ENCODE assay signal across 21 cellular contexts in the genomic region with DNA sequence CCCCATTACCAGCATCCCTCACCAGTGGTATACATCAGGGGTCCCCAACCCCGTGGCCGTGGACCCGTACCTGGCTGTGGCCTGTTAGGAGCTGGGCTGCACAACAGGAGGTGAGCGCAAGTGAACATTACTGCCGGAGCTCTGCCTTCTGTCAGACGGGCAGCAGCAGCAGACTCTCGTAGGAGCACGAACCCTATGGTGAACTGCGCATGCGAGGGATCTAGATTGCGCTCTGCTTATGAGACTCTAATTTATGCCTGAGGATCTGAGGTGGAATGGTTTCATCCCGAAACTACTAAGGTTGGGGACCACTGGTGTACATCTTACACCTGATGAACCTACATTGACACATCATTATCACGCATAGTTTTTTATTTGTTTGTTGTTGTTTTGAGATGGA. TPM values are rescaled to one million over a fixed set of nuclear protein-coding genes. Genes with fewer than 3 reads are reported as not detected.
A peak's percentile ranks its signal among the peaks of the same experiment; 100 is the strongest.
DNase-seq lines count a peak whose midpoint lies in the region; ATAC-seq, FAIRE-seq and TF ChIP-seq lines count a peak whose summit lies in the region.
"Had no signal": no experiment of that assay in that cellular context is flagged by ENCODE, and none has a peak within 500 bp of the region (broad histone marks: within the 10 kb centered on the region; RNA-seq: fewer than 3 reads in every experiment).

No MANE protein-coding gene starts in this region.

- TF ChIP-seq RAD21 in K562 (CRISPR knock-in tag; conservative IDR thresholded peaks at IDR 0.05 in 1 of 2, IDR thresholded peaks at IDR 0.05 in 1 of 2), result no peak

- no peak overlapping the region for H2AFZ ChIP-seq in K562 (ENCODE audit: low read depth, low read length)

- H4K20me1 ChIP-seq in K562 (replicated peaks; ENCODE audit: control insufficient read depth, insufficient read depth, low read length), result no peaks in the 10 kb centered on the region
- H4K20me1 ChIP-seq: BLaER1 treated with 17β-estradiol and CSF1 and Interleukin-3, amounts not matched to agents 10 nM and 100 nM had no signal

- intact Hi-C loops in K562 (cut with micrococcal nuclease), result no loop called here
- intact Hi-C loops in esophagus muscularis mucosa (cut with DNase I), result no loop called here
- intact Hi-C loops in testis (cut with DNase I; ENCODE audit: low total_unique reads), result no loop called here

- TF ChIP-seq POLR2A in K562 (conservative IDR thresholded peaks at IDR 0.05) (no peak), esophagus muscularis mucosa (IDR thresholded peaks at IDR 0.05; ENCODE audit: low read depth) (no peak), testis (IDR thresholded peaks at IDR 0.05) (no peak)

- DNase-seq in K562 (ENCODE audit: extremely low read depth in 1 of 4, low spot score in 3 of 4) (no peak), esophagus muscularis mucosa (ENCODE audit: extremely low spot score) (peak; percentile 60), testis (peak; percentile 22), middle frontal gyrus (ENCODE audit: extremely low spot score, low spot score) (no peak)
- DNase-seq: 8988T; ACHN; AML-193; Caco-2; Calu3; CD4-positive, alpha-beta T cell; CD8-positive, alpha-beta T cell; DMS79 treated with DMSO at 0.1 percent for 48 hours; GF-D8 had no signal

- no TSS peak for BruUV-seq in K562 (replicated peaks; lab: Mats Ljungman, UMichigan)

- no peaks in the 10 kb centered on the region for H3K9me3 ChIP-seq in K562 (replicated peaks; ENCODE audit: control insufficient read depth, insufficient read depth, low read depth, low read length)
- no peaks in the 10 kb centered on the region for H3K9me3 ChIP-seq in esophagus muscularis mucosa
- H3K9me3 ChIP-seq in testis, result no peaks in the 10 kb centered on the region
- H3K9me3 ChIP-seq: BLaER1 treated with 17β-estradiol and CSF1 and Interleukin-3, amounts not matched to agents 10 nM and 100 nM; Caco-2 had no signal

- TF ChIP-seq CTCF in K562 (IDR thresholded peaks at IDR 0.05 in 2 of 3, conservative IDR thresholded peaks at IDR 0.05 in 1 of 3; ENCODE audit: insufficient read depth in 2 of 3, low read depth in 1 of 3, low read length in 3 of 3) (no peak), esophagus muscularis mucosa (IDR thresholded peaks at IDR 0.05) (no peak), testis (IDR thresholded peaks at IDR 0.05) (no peak)

- in situ Hi-C loops in K562 (cut with MboI), result no loop called here

- CTCF ChIA-PET in K562 (lab: Yijun Ruan, JAX; ENCODE audit: low intra/inter-chr PET ratio), result no interaction called here

- ATAC-seq in K562 (no peak), HG03571 (IDR thresholded peaks at IDR 0.05; ENCODE audit: unreplicated experiment) (no peak)
- ATAC-seq: CD8-positive, alpha-beta T cell had no signal

- H3K27ac ChIP-seq in K562 (ENCODE audit: extremely low read depth, low read depth, low read length) (no peak overlapping the region), esophagus muscularis mucosa (replicated peaks in 1 of 4) (no peak overlapping the region), testis (no peak overlapping the region)
- H3K27ac ChIP-seq: BLaER1 treated with 17β-estradiol and CSF1 and Interleukin-3, amounts not matched to agents 10 nM and 100 nM; C4-2B had no signal

- no peaks in the 10 kb centered on the region for H3K79me2 ChIP-seq in K562 (ENCODE audit: control insufficient read depth, insufficient read depth, low read length)

- no peaks in the 10 kb centered on the region for H3K9me1 ChIP-seq in K562 (ENCODE audit: control insufficient read depth, insufficient read depth, low read length)

- no peak for FAIRE-seq in K562 (lab: Jason Lieb, UNC)
- FAIRE-seq: A204.1, D721Med, G401.6, GM12891, GM19239 had no signal

- no peak overlapping the region for H3K4me2 ChIP-seq in K562 (ENCODE audit: insufficient read depth, low read length)
- H3K4me2 ChIP-seq: BLaER1 treated with 17β-estradiol and CSF1 and Interleukin-3, amounts not matched to agents 10 nM and 100 nM had no signal

- H3K9ac ChIP-seq in K562 (ENCODE audit: insufficient read depth in 1 of 2, low read depth in 2 of 2, low read length in 2 of 2), result no peak overlapping the region
- H3K9ac ChIP-seq: BLaER1 treated with 17β-estradiol and CSF1 and Interleukin-3, amounts not matched to agents 10 nM and 100 nM had no signal

- POLR2A ChIA-PET in K562 (lab: Yijun Ruan, JAX), result no interaction called here

- no peak for TF ChIP-seq EP300 in K562 (IDR thresholded peaks at IDR 0.05; ENCODE audit: low read length)
- no peak for TF ChIP-seq EP300 in esophagus muscularis mucosa (IDR thresholded peaks at IDR 0.05)

- WGBS in K562 (ENCODE audit: insufficient coverage, low coverage, missing lambda C conversion rate), result 6% methylated on average over 13 of the region's 13 CpGs
- WGBS in esophagus muscularis mucosa, result 99% methylated on average over 8 of the region's 13 CpGs
- WGBS in testis, 2 donors, result 73 to 76% methylated on average over 6 to 13 of the region's 13 CpGs

- H3K36me3 ChIP-seq in K562 (ENCODE audit: control insufficient read depth, insufficient read depth, low read length), result no peaks in the 10 kb centered on the region
- H3K36me3 ChIP-seq in esophagus muscularis mucosa, result no peaks in the 10 kb centered on the region
- H3K36me3 ChIP-seq in testis (ENCODE audit: low read depth, missing control alignments), result no peaks in the 10 kb centered on the region
- H3K36me3 ChIP-seq: BLaER1 treated with 17β-estradiol and CSF1 and Interleukin-3, amounts not matched to agents 10 nM and 100 nM had no signal

- H3K4me1 ChIP-seq in K562 (replicated peaks in 1 of 2; ENCODE audit: control insufficient read depth in 2 of 2, insufficient read depth in 2 of 2, low read length in 2 of 2), result no peaks in the 10 kb centered on the region
- H3K4me1 ChIP-seq in esophagus muscularis mucosa, result no peaks in the 10 kb centered on the region
- H3K4me1 ChIP-seq in testis, result no peaks in the 10 kb centered on the region

- H3K4me3 ChIP-seq in K562, result no peak overlapping the region
- no peak overlapping the region for H3K4me3 ChIP-seq in esophagus muscularis mucosa
- no peak overlapping the region for H3K4me3 ChIP-seq in testis
- H3K4me3 ChIP-seq: BLaER1 treated with 17β-estradiol and CSF1 and Interleukin-3, amounts not matched to agents 10 nM and 100 nM had no signal

- peaks cover 10 to 14% of the 10 kb centered on the region in 2 experiments for H3K27me3 ChIP-seq in K562 (ENCODE audit: control insufficient read depth in 2 of 2, insufficient read depth in 2 of 2, low read length in 2 of 2)
- no peaks in the 10 kb centered on the region for H3K27me3 ChIP-seq in esophagus muscularis mucosa
- no peaks in the 10 kb centered on the region for H3K27me3 ChIP-seq in testis
- H3K27me3 ChIP-seq: BLaER1 treated with 17β-estradiol and CSF1 and Interleukin-3, amounts not matched to agents 10 nM and 100 nM had no signal

TF ChIP-seq in K562, 482 proteins besides CTCF, POLR2A, EP300 and RAD21:
- TF ChIP-seq L3MBTL2 (IDR thresholded peaks at IDR 0.05), result no peak
- peak; percentile 70 to 76 for TF ChIP-seq NRF1 (conservative IDR thresholded peaks at IDR 0.05 in 1 of 2, IDR thresholded peaks at IDR 0.05 in 1 of 2)
- TF ChIP-seq HDAC1 (IDR thresholded peaks at IDR 0.05), result no peak
- TF ChIP-seq SPI1 (IDR thresholded peaks at IDR 0.05; ENCODE audit: borderline replicate concordance, low read depth, low read length), result no peak

RNA-seq across cellular contexts. Expression of a gene that starts 52.8 kb away (rescaled TPM):
- total RNA-seq in K562 (2011; cell fraction: chromatin; rRNA removed; ENCODE audit: low replicate concordance), result 149 and 483 TPM in 2 replicates
- total RNA-seq in K562 (2011; cell fraction: nucleolus; rRNA removed), result 76.7 and 115 TPM in 2 replicates
- 182 and 282 TPM in 2 replicates for total RNA-seq in K562 (2011; cell fraction: nucleoplasm; rRNA removed)
- total RNA-seq in K562 (2014; rRNA removed) (165 and 237 TPM in 2 replicates), K562 (2014; rRNA removed; fragmentation: Illumina TruSeq; extraction: Trizol) (287 and 313 TPM in 2 replicates), K562 (2015; rRNA removed; fragmentation: Illumina TruSeq; extraction: Trizol) (232 and 259 TPM in 2 replicates), K562 (2021) (179 and 189 TPM in 2 replicates), esophagus muscularis mucosa (100 to 1,000 TPM in 2 of 4 donors, 10 to 100 TPM in 2; 86.8 to 113 (median 94.4) TPM), testis (100 to 1,000 TPM; 123 to 136 TPM)
- polyA plus RNA-seq in K562 (2011; rRNA removed) (225 and 281 TPM in 2 replicates), K562 (2014; fragmentation: Illumina TruSeq; extraction: Trizol) (200 and 208 TPM in 2 replicates), K562 (2014; fragmentation: Nextera tagmentation; extraction: Ambion mirVana) (100 to 1,000 TPM; 177 to 240 TPM), K562 (2014; rRNA removed) (176 and 208 TPM in 2 replicates), testis (ENCODE audit: insufficient read depth, low read depth, low replicate concordance) (84.1 TPM)
- polyA plus RNA-seq in K562 (2011; cell fraction: cytosol; rRNA removed), result 64.0 and 122 TPM in 2 replicates
- polyA plus RNA-seq in K562 (2011; cell fraction: nucleus; rRNA removed), result 258 and 370 TPM in 2 replicates
- 97.1 and 136 TPM in 2 replicates for polyA plus RNA-seq in K562 (2012)
- 408 and 460 TPM in 2 replicates for polyA minus RNA-seq in K562 (2011; rRNA and poly(A)+ RNA removed)
- polyA minus RNA-seq in K562 (2011; cell fraction: cytosol; rRNA and poly(A)+ RNA removed), result 78.3 and 119 TPM in 2 replicates
- polyA minus RNA-seq in K562 (2011; cell fraction: nucleus; rRNA and poly(A)+ RNA removed), result 251 and 412 TPM in 2 replicates

Comparison
In these comparisons a context has a peak if more than half of its experiments do, and no peak if none do; other contexts are left out.
1. DNase-seq: peak in esophagus muscularis mucosa (single experiment) and testis (single experiment); none in K562 (0 of 4) and middle frontal gyrus (single experiment).